ENCODE assay signal across 1 cellular context in genomic region chr3:30199096-30199734, GRCh38.
TF ChIP-seq lines count a peak whose summit lies in the region.

No MANE protein-coding gene starts in this region.

TF ChIP-seq in HepG2, 621 proteins besides CTCF, POLR2A, EP300 and RAD21 (continued from another document):
- no peak for TF ChIP-seq ZNF142 (CRISPR knock-in tag; IDR thresholded peaks at IDR 0.05)
- no peak for TF ChIP-seq MLLT10 (CRISPR knock-in tag; IDR thresholded peaks at IDR 0.05)
